Comparison of ENCODE assay signal across 8 cellular contexts in the genomic region with DNA sequence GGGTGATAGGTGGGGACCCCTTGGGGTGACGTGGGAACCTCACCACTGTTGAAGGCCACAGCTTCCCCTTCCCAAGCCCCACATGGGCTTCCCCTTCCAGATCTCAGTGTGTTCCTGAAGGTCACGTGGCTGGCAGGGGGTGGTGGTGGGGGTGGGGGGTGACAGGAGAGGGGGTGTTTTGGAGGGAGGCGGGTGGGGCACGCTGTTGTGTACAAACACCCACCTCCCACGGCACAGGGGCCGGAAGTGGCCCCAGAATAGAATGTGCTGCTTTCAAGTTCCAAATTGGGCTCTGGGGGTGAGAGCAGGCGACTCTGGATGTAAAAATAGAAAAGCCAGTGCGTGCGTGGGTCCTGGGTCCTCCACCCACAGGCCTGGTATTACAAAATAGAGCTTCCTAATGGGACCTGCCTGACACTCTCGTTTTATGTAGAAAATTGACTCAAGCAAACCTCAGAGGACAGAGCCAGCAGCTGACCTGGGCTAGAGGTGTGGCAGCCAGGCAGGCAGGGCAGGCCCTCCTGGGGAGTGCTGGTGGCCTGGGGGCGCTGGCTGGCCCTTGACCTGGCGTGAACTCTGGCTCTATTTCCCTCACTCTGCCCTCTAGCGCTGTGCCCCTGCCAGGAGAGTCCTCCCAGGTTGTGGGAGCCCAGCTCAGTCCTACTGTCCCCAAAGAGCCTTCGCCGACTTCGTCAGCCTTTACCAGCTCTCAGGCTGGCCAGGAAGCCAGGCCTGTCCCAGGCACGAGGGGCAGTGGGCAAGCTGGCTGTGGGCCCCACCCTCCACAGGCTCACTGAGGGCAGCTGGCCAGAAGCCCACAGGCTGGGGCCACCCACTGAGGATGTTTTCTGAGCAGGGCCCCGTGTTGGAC. TPM values are rescaled to one million over a fixed set of nuclear protein-coding genes. Genes with fewer than 3 reads are reported as not detected.
DNase-seq lines count a peak whose midpoint lies in the region; ATAC-seq lines count a peak whose summit lies in the region.

No MANE protein-coding gene starts in this region.

- peak overlapping the region; percentile 21 for H3K27ac ChIP-seq in caudate nucleus (ENCODE audit: low read depth, low read length)

- intact Hi-C loops in posterior vena cava (cut with DNase I) = no loop called here

- DNase-seq in NOMO-1 (lab: John Stamatoyannopoulos, UW; ENCODE audit: unreplicated experiment in 2 of 2) (peak; percentile 93 to 95), caudate nucleus (lab: John Stamatoyannopoulos, UW) (peak in 12 of 61 donors; percentile 26 to 77 (median 36)), posterior vena cava (ENCODE audit: low spot score) (peak; percentile 82), DMS 273 treated with DMSO at 0.1 percent for 48 hours (lab: John Stamatoyannopoulos, UW) (no peak), NCI-H146 (lab: John Stamatoyannopoulos, UW) (no peak), NCI-H2171 treated with DMSO at 0.1 percent for 48 hours (lab: John Stamatoyannopoulos, UW) (no peak)

- ATAC-seq in GM18502 (IDR thresholded peaks at IDR 0.05; ENCODE audit: poor library complexity, unreplicated experiment) (peak; percentile 72), HG02588 (IDR thresholded peaks at IDR 0.05; ENCODE audit: unreplicated experiment) (peak; percentile 65)

RNA-seq across cellular contexts. Expression of a gene that starts 5.4 kb away (rescaled TPM):
- total RNA-seq in posterior vena cava = 10 to 100 TPM; 47.8 to 52.4 TPM

RNA-seq across cellular contexts. Expression of a gene that starts 31.3 kb away (rescaled TPM):
- total RNA-seq in posterior vena cava = 10 to 100 TPM; 25.4 to 29.2 TPM

RNA-seq across cellular contexts. Expression of a gene that starts 56.2 kb away (rescaled TPM):
- total RNA-seq in posterior vena cava = 100 to 1,000 TPM; 297 to 327 TPM

Comparison
In these comparisons a context has a peak if more than half of its experiments do, and no peak if none do; other contexts are left out.
1. DNase-seq: peak in NOMO-1 (2 of 2) and posterior vena cava (single experiment); none in DMS 273 treated with DMSO at 0.1 percent for 48 hours (single experiment), NCI-H146 (single experiment) and NCI-H2171 treated with DMSO at 0.1 percent for 48 hours (single experiment).